In genomic region chr11:76782526-76783293, GRCh38 we compare ENCODE assay signal across 1 cellular context.
TF ChIP-seq lines count a peak whose summit lies in the region.

No MANE protein-coding gene starts in this region.

TF ChIP-seq in K562, 482 proteins besides CTCF, POLR2A, EP300 and RAD21 (continued from another document and continues in another):
- TF ChIP-seq, protein P1, sequence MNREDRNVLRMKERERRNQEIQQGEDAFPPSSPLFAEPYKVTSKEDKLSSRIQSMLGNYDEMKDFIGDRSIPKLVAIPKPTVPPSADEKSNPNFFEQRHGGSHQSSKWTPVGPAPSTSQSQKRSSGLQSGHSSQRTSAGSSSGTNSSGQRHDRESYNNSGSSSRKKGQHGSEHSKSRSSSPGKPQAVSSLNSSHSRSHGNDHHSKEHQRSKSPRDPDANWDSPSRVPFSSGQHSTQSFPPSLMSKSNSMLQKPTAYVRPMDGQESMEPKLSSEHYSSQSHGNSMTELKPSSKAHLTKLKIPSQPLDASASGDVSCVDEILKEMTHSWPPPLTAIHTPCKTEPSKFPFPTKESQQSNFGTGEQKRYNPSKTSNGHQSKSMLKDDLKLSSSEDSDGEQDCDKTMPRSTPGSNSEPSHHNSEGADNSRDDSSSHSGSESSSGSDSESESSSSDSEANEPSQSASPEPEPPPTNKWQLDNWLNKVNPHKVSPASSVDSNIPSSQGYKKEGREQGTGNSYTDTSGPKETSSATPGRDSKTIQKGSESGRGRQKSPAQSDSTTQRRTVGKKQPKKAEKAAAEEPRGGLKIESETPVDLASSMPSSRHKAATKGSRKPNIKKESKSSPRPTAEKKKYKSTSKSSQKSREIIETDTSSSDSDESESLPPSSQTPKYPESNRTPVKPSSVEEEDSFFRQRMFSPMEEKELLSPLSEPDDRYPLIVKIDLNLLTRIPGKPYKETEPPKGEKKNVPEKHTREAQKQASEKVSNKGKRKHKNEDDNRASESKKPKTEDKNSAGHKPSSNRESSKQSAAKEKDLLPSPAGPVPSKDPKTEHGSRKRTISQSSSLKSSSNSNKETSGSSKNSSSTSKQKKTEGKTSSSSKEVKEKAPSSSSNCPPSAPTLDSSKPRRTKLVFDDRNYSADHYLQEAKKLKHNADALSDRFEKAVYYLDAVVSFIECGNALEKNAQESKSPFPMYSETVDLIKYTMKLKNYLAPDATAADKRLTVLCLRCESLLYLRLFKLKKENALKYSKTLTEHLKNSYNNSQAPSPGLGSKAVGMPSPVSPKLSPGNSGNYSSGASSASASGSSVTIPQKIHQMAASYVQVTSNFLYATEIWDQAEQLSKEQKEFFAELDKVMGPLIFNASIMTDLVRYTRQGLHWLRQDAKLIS (CRISPR knock-in tag; IDR thresholded peaks at IDR 0.05): no peak
- peak; percentile 49; the same call in 1 of the 2 replicates for TF ChIP-seq CBX5 (IDR thresholded peaks at IDR 0.05; ENCODE audit: borderline replicate concordance, low read depth)
- no peak for TF ChIP-seq DMBX1 (CRISPR knock-in tag; IDR thresholded peaks at IDR 0.05; ENCODE audit: borderline replicate concordance)
- TF ChIP-seq, protein P2, sequence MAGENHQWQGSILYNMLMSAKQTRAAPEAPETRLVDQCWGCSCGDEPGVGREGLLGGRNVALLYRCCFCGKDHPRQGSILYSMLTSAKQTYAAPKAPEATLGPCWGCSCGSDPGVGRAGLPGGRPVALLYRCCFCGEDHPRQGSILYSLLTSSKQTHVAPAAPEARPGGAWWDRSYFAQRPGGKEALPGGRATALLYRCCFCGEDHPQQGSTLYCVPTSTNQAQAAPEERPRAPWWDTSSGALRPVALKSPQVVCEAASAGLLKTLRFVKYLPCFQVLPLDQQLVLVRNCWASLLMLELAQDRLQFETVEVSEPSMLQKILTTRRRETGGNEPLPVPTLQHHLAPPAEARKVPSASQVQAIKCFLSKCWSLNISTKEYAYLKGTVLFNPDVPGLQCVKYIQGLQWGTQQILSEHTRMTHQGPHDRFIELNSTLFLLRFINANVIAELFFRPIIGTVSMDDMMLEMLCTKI (IDR thresholded peaks at IDR 0.05; ENCODE audit: partially characterized antibody): no peak
- TF ChIP-seq HNRNPUL1 (IDR thresholded peaks at IDR 0.05; ENCODE audit: low read length): no peak
- TF ChIP-seq NR3C1 (CRISPR knock-in tag; IDR thresholded peaks at IDR 0.05): no peak
- TF ChIP-seq TARDBP (IDR thresholded peaks at IDR 0.05): peak; percentile 72; the same call in 1 of the 2 replicates
- no peak for TF ChIP-seq MAFF (IDR thresholded peaks at IDR 0.05; ENCODE audit: low read length)
- no peak for TF ChIP-seq NONO (IDR thresholded peaks at IDR 0.05; ENCODE audit: low read depth in 2 of 2, low read length in 1 of 2)
- TF ChIP-seq ZNF639 (CRISPR knock-in tag; conservative IDR thresholded peaks at IDR 0.05 in 1 of 2, IDR thresholded peaks at IDR 0.05 in 1 of 2): no peak
- no peak for TF ChIP-seq SMAD1 (IDR thresholded peaks at IDR 0.05; ENCODE audit: low read depth, low read length, partially characterized antibody)
- TF ChIP-seq LARP7 (IDR thresholded peaks at IDR 0.05): peak; percentile 91
- TF ChIP-seq ZNF124 (CRISPR knock-in tag; IDR thresholded peaks at IDR 0.05): no peak
- no peak for TF ChIP-seq ZNF436 (CRISPR knock-in tag; IDR thresholded peaks at IDR 0.05)
- TF ChIP-seq ELF4 (CRISPR knock-in tag; IDR thresholded peaks at IDR 0.05): no peak
- TF ChIP-seq, protein P3, sequence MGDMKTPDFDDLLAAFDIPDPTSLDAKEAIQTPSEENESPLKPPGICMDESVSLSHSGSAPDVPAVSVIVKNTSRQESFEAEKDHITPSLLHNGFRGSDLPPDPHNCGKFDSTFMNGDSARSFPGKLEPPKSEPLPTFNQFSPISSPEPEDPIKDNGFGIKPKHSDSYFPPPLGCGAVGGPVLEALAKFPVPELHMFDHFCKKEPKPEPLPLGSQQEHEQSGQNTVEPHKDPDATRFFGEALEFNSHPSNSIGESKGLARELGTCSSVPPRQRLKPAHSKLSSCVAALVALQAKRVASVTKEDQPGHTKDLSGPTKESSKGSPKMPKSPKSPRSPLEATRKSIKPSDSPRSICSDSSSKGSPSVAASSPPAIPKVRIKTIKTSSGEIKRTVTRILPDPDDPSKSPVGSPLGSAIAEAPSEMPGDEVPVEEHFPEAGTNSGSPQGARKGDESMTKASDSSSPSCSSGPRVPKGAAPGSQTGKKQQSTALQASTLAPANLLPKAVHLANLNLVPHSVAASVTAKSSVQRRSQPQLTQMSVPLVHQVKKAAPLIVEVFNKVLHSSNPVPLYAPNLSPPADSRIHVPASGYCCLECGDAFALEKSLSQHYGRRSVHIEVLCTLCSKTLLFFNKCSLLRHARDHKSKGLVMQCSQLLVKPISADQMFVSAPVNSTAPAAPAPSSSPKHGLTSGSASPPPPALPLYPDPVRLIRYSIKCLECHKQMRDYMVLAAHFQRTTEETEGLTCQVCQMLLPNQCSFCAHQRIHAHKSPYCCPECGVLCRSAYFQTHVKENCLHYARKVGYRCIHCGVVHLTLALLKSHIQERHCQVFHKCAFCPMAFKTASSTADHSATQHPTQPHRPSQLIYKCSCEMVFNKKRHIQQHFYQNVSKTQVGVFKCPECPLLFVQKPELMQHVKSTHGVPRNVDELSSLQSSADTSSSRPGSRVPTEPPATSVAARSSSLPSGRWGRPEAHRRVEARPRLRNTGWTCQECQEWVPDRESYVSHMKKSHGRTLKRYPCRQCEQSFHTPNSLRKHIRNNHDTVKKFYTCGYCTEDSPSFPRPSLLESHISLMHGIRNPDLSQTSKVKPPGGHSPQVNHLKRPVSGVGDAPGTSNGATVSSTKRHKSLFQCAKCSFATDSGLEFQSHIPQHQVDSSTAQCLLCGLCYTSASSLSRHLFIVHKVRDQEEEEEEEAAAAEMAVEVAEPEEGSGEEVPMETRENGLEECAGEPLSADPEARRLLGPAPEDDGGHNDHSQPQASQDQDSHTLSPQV (IDR thresholded peaks at IDR 0.05): no peak; the same call in 1 of the 2 replicates
- TF ChIP-seq ZNF23 (CRISPR knock-in tag; IDR thresholded peaks at IDR 0.05): no peak
- no peak for TF ChIP-seq ZNF3 (CRISPR knock-in tag; IDR thresholded peaks at IDR 0.05)
- TF ChIP-seq KDM1A (IDR thresholded peaks at IDR 0.05): peak; percentile 39 to 86; a peak in 3 of 4 replicates
- no peak for TF ChIP-seq KDM4B (IDR thresholded peaks at IDR 0.05; ENCODE audit: borderline replicate concordance in 2 of 2, low read depth in 1 of 2)
- no peak for TF ChIP-seq ZNF584 (CRISPR knock-in tag; IDR thresholded peaks at IDR 0.05; ENCODE audit: low read depth)
- TF ChIP-seq SIRT6 (IDR thresholded peaks at IDR 0.05; ENCODE audit: low read depth, low read length): no peak
- no peak for TF ChIP-seq ZNF280B (CRISPR knock-in tag; IDR thresholded peaks at IDR 0.05)
- TF ChIP-seq, protein P4, sequence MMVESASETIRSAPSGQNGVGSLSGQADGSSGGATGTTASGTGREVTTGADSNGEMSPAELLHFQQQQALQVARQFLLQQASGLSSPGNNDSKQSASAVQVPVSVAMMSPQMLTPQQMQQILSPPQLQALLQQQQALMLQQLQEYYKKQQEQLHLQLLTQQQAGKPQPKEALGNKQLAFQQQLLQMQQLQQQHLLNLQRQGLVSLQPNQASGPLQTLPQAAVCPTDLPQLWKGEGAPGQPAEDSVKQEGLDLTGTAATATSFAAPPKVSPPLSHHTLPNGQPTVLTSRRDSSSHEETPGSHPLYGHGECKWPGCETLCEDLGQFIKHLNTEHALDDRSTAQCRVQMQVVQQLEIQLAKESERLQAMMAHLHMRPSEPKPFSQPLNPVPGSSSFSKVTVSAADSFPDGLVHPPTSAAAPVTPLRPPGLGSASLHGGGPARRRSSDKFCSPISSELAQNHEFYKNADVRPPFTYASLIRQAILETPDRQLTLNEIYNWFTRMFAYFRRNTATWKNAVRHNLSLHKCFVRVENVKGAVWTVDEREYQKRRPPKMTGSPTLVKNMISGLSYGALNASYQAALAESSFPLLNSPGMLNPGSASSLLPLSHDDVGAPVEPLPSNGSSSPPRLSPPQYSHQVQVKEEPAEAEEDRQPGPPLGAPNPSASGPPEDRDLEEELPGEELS (CRISPR knock-in tag; IDR thresholded peaks at IDR 0.05; ENCODE audit: borderline replicate concordance): no peak
- TF ChIP-seq ZNF175 (CRISPR knock-in tag; IDR thresholded peaks at IDR 0.05; ENCODE audit: low read depth): no peak
- TF ChIP-seq ADNP (tag; IDR thresholded peaks at IDR 0.05): no peak
- peak; percentile 78 for TF ChIP-seq KLF13 (tag; IDR thresholded peaks at IDR 0.05; ENCODE audit: borderline replicate concordance, low read depth)
- TF ChIP-seq ZNF445 (CRISPR knock-in tag; IDR thresholded peaks at IDR 0.05; ENCODE audit: low read depth): no peak
- no peak for TF ChIP-seq IFI16 (CRISPR knock-in tag; IDR thresholded peaks at IDR 0.05)
- TF ChIP-seq NR2C1 (IDR thresholded peaks at IDR 0.05): no peak
- no peak for TF ChIP-seq NR2C1 (tag; IDR thresholded peaks at IDR 0.05)
- no peak for TF ChIP-seq NR2C2 (CRISPR knock-in tag; IDR thresholded peaks at IDR 0.05)
- TF ChIP-seq NR2C2 (tag; IDR thresholded peaks at IDR 0.05): no peak; the same call in 1 of the 2 replicates
- peak; percentile 71 for TF ChIP-seq BCOR (IDR thresholded peaks at IDR 0.05)
- no peak for TF ChIP-seq EZH2 (IDR thresholded peaks at IDR 0.05; ENCODE audit: borderline replicate concordance, low read depth, low read length)
- no peak for TF ChIP-seq SNAPC5 (CRISPR knock-in tag; IDR thresholded peaks at IDR 0.05)
- TF ChIP-seq PHB (CRISPR knock-in tag; IDR thresholded peaks at IDR 0.05): no peak
- no peak for TF ChIP-seq ZBTB17 (CRISPR knock-in tag; IDR thresholded peaks at IDR 0.05)
- TF ChIP-seq, protein P5, sequence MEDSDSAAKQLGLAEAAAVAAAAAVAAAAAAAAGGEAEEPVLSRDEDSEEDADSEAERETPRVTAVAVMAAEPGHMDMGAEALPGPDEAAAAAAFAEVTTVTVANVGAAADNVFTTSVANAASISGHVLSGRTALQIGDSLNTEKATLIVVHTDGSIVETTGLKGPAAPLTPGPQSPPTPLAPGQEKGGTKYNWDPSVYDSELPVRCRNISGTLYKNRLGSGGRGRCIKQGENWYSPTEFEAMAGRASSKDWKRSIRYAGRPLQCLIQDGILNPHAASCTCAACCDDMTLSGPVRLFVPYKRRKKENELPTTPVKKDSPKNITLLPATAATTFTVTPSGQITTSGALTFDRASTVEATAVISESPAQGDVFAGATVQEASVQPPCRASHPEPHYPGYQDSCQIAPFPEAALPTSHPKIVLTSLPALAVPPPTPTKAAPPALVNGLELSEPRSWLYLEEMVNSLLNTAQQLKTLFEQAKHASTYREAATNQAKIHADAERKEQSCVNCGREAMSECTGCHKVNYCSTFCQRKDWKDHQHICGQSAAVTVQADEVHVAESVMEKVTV (CRISPR knock-in tag; IDR thresholded peaks at IDR 0.05): no peak
- no peak for TF ChIP-seq NFE2 (IDR thresholded peaks at IDR 0.05; ENCODE audit: low read depth)
- TF ChIP-seq RBM15 (IDR thresholded peaks at IDR 0.05; ENCODE audit: insufficient read depth, low read length): no peak
- TF ChIP-seq HNRNPH1 (optimal IDR thresholded peaks at IDR 0.05; ENCODE audit: low read depth, low read length): no peak
- TF ChIP-seq, protein P6, sequence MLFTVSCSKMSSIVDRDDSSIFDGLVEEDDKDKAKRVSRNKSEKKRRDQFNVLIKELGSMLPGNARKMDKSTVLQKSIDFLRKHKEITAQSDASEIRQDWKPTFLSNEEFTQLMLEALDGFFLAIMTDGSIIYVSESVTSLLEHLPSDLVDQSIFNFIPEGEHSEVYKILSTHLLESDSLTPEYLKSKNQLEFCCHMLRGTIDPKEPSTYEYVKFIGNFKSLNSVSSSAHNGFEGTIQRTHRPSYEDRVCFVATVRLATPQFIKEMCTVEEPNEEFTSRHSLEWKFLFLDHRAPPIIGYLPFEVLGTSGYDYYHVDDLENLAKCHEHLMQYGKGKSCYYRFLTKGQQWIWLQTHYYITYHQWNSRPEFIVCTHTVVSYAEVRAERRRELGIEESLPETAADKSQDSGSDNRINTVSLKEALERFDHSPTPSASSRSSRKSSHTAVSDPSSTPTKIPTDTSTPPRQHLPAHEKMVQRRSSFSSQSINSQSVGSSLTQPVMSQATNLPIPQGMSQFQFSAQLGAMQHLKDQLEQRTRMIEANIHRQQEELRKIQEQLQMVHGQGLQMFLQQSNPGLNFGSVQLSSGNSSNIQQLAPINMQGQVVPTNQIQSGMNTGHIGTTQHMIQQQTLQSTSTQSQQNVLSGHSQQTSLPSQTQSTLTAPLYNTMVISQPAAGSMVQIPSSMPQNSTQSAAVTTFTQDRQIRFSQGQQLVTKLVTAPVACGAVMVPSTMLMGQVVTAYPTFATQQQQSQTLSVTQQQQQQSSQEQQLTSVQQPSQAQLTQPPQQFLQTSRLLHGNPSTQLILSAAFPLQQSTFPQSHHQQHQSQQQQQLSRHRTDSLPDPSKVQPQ (CRISPR knock-in tag; IDR thresholded peaks at IDR 0.05; ENCODE audit: borderline replicate concordance): no peak
- no peak for TF ChIP-seq SREBF1 (IDR thresholded peaks at IDR 0.05; ENCODE audit: borderline replicate concordance, low read depth, low read length)
- no peak for TF ChIP-seq ZNF583 (CRISPR knock-in tag; IDR thresholded peaks at IDR 0.05)
- TF ChIP-seq TCFL5 (CRISPR knock-in tag; conservative IDR thresholded peaks at IDR 0.05): no peak
- TF ChIP-seq PPARD (CRISPR knock-in tag; IDR thresholded peaks at IDR 0.05): no peak
- no peak for TF ChIP-seq ZNF146 (CRISPR knock-in tag; IDR thresholded peaks at IDR 0.05; ENCODE audit: unreplicated experiment)
- TF ChIP-seq, protein P7, sequence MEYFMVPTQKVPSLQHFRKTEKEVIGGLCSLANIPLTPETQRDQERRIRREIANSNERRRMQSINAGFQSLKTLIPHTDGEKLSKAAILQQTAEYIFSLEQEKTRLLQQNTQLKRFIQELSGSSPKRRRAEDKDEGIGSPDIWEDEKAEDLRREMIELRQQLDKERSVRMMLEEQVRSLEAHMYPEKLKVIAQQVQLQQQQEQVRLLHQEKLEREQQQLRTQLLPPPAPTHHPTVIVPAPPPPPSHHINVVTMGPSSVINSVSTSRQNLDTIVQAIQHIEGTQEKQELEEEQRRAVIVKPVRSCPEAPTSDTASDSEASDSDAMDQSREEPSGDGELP (CRISPR knock-in tag; IDR thresholded peaks at IDR 0.05; ENCODE audit: borderline replicate concordance): peak; percentile 71; the same call in 1 of the 2 replicates
- no peak for TF ChIP-seq ZNF24 (IDR thresholded peaks at IDR 0.05)
